In the genomic region with DNA sequence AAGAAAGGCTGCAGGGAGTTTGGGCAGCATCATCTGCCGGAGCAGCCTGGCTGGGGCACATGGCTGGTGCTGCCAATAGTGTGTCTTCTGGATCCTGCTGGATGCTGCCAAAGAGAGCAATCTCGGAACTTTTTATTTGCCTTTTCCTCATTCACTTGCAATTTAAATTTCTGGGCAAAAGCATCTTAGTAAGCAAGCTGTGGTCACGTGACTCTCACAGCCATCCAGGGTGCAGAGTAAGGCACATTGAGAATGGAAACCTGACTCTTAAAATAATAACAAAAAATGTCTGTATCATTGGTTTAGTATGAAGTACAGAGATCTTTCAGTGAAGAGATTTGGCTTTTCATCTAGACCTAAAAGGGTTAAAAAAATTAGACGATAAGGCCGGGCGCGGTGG, we compare ENCODE assay signal across 2 cellular contexts.
TF ChIP-seq lines count a peak whose summit lies in the region.

No MANE protein-coding gene starts in this region.

TF ChIP-seq in HepG2, 621 proteins besides CTCF, POLR2A, EP300 and RAD21 (continued from another document):
- TF ChIP-seq, protein P1, sequence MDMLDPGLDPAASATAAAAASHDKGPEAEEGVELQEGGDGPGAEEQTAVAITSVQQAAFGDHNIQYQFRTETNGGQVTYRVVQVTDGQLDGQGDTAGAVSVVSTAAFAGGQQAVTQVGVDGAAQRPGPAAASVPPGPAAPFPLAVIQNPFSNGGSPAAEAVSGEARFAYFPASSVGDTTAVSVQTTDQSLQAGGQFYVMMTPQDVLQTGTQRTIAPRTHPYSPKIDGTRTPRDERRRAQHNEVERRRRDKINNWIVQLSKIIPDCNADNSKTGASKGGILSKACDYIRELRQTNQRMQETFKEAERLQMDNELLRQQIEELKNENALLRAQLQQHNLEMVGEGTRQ (IDR thresholded peaks at IDR 0.05; ENCODE audit: low read depth, low read length): peak; percentile 41; the same call in 1 of the 2 replicates
- TF ChIP-seq, protein P1 (CRISPR knock-in tag; IDR thresholded peaks at IDR 0.05; ENCODE audit: borderline replicate concordance): no peak
- TF ChIP-seq ZNF83 (CRISPR knock-in tag; IDR thresholded peaks at IDR 0.05; ENCODE audit: borderline replicate concordance): no peak
- no peak for TF ChIP-seq ZFP36 (IDR thresholded peaks at IDR 0.05; ENCODE audit: borderline replicate concordance, low read depth, low read length, partially characterized antibody)

TF ChIP-seq in K562, 482 proteins besides CTCF, POLR2A, EP300 and RAD21 (continued from another document):
- TF ChIP-seq, protein P2, sequence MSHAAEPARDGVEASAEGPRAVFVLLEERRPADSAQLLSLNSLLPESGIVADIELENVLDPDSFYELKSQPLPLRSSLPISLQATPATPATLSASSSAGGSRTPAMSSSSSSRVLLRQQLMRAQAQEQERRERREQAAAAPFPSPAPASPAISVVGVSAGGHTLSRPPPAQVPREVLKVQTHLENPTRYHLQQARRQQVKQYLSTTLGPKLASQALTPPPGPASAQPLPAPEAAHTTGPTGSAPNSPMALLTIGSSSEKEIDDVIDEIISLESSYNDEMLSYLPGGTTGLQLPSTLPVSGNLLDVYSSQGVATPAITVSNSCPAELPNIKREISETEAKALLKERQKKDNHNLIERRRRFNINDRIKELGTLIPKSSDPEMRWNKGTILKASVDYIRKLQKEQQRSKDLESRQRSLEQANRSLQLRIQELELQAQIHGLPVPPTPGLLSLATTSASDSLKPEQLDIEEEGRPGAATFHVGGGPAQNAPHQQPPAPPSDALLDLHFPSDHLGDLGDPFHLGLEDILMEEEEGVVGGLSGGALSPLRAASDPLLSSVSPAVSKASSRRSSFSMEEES (CRISPR knock-in tag; IDR thresholded peaks at IDR 0.05): peak; percentile 79
- TF ChIP-seq RBM15 (IDR thresholded peaks at IDR 0.05; ENCODE audit: insufficient read depth, low read length) (no peak), RAD51 (IDR thresholded peaks at IDR 0.05; ENCODE audit: borderline replicate concordance, low read depth) (peak; percentile 36; the same call in 1 of the 2 replicates)
